1 cellular context compared by ENCODE assay signal in the genomic region with DNA sequence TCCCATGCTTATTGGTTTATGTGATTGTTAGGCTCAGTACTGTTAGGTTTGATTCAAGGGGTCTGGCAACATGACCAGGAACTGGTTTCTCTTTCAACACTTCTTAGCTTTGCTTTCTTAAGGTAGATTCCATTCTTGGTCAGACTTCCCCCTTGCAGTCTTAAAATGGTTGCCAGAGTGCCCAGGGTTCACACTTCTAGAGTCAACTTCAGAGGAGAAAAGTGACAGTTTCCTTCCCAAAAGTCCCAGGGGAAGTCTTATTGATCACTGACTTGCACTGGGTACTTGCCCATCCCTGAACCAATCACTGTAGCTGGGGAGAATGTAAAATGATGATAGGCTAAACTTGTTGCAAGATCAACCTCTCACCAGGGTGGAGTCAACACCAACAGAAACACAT.
TF ChIP-seq lines count a peak whose summit lies in the region.

No MANE protein-coding gene starts in this region.

TF ChIP-seq in GM12878, 131 proteins besides CTCF, POLR2A, EP300 and RAD21 (continued from another document and continues in another):
- TF ChIP-seq, protein P1, sequence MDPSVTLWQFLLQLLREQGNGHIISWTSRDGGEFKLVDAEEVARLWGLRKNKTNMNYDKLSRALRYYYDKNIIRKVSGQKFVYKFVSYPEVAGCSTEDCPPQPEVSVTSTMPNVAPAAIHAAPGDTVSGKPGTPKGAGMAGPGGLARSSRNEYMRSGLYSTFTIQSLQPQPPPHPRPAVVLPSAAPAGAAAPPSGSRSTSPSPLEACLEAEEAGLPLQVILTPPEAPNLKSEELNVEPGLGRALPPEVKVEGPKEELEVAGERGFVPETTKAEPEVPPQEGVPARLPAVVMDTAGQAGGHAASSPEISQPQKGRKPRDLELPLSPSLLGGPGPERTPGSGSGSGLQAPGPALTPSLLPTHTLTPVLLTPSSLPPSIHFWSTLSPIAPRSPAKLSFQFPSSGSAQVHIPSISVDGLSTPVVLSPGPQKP (IDR thresholded peaks at IDR 0.05; ENCODE audit: low read depth, low read length), result no peak
- TF ChIP-seq ZNF622 (IDR thresholded peaks at IDR 0.05), result no peak
- TF ChIP-seq ZNF274 (IDR thresholded peaks at IDR 0.05; ENCODE audit: insufficient read depth, insufficient read length), result no peak
- no peak for TF ChIP-seq TCF12 (IDR thresholded peaks at IDR 0.05; ENCODE audit: low read depth, low read length)
- TF ChIP-seq, protein P2, sequence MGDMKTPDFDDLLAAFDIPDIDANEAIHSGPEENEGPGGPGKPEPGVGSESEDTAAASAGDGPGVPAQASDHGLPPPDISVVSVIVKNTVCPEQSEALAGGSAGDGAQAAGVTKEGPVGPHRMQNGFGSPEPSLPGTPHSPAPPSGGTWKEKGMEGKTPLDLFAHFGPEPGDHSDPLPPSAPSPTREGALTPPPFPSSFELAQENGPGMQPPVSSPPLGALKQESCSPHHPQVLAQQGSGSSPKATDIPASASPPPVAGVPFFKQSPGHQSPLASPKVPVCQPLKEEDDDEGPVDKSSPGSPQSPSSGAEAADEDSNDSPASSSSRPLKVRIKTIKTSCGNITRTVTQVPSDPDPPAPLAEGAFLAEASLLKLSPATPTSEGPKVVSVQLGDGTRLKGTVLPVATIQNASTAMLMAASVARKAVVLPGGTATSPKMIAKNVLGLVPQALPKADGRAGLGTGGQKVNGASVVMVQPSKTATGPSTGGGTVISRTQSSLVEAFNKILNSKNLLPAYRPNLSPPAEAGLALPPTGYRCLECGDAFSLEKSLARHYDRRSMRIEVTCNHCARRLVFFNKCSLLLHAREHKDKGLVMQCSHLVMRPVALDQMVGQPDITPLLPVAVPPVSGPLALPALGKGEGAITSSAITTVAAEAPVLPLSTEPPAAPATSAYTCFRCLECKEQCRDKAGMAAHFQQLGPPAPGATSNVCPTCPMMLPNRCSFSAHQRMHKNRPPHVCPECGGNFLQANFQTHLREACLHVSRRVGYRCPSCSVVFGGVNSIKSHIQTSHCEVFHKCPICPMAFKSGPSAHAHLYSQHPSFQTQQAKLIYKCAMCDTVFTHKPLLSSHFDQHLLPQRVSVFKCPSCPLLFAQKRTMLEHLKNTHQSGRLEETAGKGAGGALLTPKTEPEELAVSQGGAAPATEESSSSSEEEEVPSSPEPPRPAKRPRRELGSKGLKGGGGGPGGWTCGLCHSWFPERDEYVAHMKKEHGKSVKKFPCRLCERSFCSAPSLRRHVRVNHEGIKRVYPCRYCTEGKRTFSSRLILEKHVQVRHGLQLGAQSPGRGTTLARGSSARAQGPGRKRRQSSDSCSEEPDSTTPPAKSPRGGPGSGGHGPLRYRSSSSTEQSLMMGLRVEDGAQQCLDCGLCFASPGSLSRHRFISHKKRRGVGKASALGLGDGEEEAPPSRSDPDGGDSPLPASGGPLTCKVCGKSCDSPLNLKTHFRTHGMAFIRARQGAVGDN (IDR thresholded peaks at IDR 0.05), result no peak
- TF ChIP-seq RELA (IDR thresholded peaks at IDR 0.05; ENCODE audit: borderline replicate concordance, partially characterized antibody), result no peak
- TF ChIP-seq TCF3 (IDR thresholded peaks at IDR 0.05; ENCODE audit: borderline replicate concordance, insufficient read depth, low read depth, low read length), result no peak
- TF ChIP-seq, protein P3, sequence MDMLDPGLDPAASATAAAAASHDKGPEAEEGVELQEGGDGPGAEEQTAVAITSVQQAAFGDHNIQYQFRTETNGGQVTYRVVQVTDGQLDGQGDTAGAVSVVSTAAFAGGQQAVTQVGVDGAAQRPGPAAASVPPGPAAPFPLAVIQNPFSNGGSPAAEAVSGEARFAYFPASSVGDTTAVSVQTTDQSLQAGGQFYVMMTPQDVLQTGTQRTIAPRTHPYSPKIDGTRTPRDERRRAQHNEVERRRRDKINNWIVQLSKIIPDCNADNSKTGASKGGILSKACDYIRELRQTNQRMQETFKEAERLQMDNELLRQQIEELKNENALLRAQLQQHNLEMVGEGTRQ (IDR thresholded peaks at IDR 0.05; ENCODE audit: borderline replicate concordance, low read depth, low read length), result no peak
- no peak for TF ChIP-seq RBBP5 (conservative IDR thresholded peaks at IDR 0.05)
- no peak for TF ChIP-seq SPI1 (IDR thresholded peaks at IDR 0.05; ENCODE audit: borderline replicate concordance, insufficient read depth, low read depth, low read length)
- no peak for TF ChIP-seq PML (IDR thresholded peaks at IDR 0.05; ENCODE audit: low read length)
- no peak for TF ChIP-seq NR2F1 (conservative IDR thresholded peaks at IDR 0.05)
- TF ChIP-seq, protein P4, sequence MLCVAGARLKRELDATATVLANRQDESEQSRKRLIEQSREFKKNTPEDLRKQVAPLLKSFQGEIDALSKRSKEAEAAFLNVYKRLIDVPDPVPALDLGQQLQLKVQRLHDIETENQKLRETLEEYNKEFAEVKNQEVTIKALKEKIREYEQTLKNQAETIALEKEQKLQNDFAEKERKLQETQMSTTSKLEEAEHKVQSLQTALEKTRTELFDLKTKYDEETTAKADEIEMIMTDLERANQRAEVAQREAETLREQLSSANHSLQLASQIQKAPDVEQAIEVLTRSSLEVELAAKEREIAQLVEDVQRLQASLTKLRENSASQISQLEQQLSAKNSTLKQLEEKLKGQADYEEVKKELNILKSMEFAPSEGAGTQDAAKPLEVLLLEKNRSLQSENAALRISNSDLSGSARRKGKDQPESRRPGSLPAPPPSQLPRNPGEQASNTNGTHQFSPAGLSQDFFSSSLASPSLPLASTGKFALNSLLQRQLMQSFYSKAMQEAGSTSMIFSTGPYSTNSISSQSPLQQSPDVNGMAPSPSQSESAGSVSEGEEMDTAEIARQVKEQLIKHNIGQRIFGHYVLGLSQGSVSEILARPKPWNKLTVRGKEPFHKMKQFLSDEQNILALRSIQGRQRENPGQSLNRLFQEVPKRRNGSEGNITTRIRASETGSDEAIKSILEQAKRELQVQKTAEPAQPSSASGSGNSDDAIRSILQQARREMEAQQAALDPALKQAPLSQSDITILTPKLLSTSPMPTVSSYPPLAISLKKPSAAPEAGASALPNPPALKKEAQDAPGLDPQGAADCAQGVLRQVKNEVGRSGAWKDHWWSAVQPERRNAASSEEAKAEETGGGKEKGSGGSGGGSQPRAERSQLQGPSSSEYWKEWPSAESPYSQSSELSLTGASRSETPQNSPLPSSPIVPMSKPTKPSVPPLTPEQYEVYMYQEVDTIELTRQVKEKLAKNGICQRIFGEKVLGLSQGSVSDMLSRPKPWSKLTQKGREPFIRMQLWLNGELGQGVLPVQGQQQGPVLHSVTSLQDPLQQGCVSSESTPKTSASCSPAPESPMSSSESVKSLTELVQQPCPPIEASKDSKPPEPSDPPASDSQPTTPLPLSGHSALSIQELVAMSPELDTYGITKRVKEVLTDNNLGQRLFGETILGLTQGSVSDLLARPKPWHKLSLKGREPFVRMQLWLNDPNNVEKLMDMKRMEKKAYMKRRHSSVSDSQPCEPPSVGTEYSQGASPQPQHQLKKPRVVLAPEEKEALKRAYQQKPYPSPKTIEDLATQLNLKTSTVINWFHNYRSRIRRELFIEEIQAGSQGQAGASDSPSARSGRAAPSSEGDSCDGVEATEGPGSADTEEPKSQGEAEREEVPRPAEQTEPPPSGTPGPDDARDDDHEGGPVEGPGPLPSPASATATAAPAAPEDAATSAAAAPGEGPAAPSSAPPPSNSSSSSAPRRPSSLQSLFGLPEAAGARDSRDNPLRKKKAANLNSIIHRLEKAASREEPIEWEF (IDR thresholded peaks at IDR 0.05; ENCODE audit: insufficient replicate concordance, low read depth, low read length), result peak; percentile 77
- no peak for TF ChIP-seq ZNF207 (IDR thresholded peaks at IDR 0.05; ENCODE audit: borderline replicate concordance)
- TF ChIP-seq WRNIP1 (IDR thresholded peaks at IDR 0.05; ENCODE audit: borderline replicate concordance, low read depth, low read length), result no peak
- TF ChIP-seq IRF4 (IDR thresholded peaks at IDR 0.05; ENCODE audit: low read depth, low read length), result no peak
- TF ChIP-seq, protein P5, sequence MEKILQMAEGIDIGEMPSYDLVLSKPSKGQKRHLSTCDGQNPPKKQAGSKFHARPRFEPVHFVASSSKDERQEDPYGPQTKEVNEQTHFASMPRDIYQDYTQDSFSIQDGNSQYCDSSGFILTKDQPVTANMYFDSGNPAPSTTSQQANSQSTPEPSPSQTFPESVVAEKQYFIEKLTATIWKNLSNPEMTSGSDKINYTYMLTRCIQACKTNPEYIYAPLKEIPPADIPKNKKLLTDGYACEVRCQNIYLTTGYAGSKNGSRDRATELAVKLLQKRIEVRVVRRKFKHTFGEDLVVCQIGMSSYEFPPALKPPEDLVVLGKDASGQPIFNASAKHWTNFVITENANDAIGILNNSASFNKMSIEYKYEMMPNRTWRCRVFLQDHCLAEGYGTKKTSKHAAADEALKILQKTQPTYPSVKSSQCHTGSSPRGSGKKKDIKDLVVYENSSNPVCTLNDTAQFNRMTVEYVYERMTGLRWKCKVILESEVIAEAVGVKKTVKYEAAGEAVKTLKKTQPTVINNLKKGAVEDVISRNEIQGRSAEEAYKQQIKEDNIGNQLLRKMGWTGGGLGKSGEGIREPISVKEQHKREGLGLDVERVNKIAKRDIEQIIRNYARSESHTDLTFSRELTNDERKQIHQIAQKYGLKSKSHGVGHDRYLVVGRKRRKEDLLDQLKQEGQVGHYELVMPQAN (conservative IDR thresholded peaks at IDR 0.05), result no peak
- TF ChIP-seq, protein P6, sequence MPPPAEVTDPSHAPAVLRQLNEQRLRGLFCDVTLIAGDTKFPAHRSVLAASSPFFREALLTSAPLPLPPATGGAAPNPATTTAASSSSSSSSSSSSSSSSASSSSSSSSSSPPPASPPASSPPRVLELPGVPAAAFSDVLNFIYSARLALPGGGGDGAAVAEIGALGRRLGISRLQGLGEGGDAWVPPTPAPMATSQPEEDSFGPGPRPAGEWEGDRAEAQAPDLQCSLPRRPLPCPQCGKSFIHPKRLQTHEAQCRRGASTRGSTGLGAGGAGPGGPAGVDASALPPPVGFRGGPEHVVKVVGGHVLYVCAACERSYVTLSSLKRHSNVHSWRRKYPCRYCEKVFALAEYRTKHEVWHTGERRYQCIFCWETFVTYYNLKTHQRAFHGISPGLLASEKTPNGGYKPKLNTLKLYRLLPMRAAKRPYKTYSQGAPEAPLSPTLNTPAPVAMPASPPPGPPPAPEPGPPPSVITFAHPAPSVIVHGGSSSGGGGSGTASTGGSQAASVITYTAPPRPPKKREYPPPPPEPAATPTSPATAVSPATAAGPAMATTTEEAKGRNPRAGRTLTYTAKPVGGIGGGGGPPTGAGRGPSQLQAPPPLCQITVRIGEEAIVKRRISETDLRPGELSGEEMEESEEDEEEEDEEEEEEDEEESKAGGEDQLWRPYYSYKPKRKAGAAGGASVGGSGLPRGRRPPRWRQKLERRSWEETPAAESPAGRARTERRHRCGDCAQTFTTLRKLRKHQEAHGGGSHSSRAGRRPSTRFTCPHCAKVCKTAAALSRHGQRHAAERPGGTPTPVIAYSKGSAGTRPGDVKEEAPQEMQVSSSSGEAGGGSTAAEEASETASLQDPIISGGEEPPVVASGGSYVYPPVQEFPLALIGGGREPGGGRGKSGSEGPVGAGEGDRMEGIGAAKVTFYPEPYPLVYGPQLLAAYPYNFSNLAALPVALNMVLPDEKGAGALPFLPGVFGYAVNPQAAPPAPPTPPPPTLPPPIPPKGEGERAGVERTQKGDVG (CRISPR knock-in tag; IDR thresholded peaks at IDR 0.05), result no peak
- TF ChIP-seq CHD4 (IDR thresholded peaks at IDR 0.05), result no peak
- no peak for TF ChIP-seq MTA3 (IDR thresholded peaks at IDR 0.05; ENCODE audit: borderline replicate concordance, low read length)
- TF ChIP-seq, protein P7, sequence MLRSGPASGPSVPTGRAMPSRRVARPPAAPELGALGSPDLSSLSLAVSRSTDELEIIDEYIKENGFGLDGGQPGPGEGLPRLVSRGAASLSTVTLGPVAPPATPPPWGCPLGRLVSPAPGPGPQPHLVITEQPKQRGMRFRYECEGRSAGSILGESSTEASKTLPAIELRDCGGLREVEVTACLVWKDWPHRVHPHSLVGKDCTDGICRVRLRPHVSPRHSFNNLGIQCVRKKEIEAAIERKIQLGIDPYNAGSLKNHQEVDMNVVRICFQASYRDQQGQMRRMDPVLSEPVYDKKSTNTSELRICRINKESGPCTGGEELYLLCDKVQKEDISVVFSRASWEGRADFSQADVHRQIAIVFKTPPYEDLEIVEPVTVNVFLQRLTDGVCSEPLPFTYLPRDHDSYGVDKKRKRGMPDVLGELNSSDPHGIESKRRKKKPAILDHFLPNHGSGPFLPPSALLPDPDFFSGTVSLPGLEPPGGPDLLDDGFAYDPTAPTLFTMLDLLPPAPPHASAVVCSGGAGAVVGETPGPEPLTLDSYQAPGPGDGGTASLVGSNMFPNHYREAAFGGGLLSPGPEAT (IDR thresholded peaks at IDR 0.05; ENCODE audit: low read depth), result no peak
- peak; percentile 33; the same call in 1 of the 2 replicates for TF ChIP-seq JUNB (IDR thresholded peaks at IDR 0.05)
- no peak for TF ChIP-seq CREM (IDR thresholded peaks at IDR 0.05; ENCODE audit: low read depth)
- TF ChIP-seq NRF1 (conservative IDR thresholded peaks at IDR 0.05; ENCODE audit: low read depth, low read length), result no peak
- no peak for TF ChIP-seq SMC3 (IDR thresholded peaks at IDR 0.05; ENCODE audit: borderline replicate concordance, low read length)
- TF ChIP-seq, protein P8, sequence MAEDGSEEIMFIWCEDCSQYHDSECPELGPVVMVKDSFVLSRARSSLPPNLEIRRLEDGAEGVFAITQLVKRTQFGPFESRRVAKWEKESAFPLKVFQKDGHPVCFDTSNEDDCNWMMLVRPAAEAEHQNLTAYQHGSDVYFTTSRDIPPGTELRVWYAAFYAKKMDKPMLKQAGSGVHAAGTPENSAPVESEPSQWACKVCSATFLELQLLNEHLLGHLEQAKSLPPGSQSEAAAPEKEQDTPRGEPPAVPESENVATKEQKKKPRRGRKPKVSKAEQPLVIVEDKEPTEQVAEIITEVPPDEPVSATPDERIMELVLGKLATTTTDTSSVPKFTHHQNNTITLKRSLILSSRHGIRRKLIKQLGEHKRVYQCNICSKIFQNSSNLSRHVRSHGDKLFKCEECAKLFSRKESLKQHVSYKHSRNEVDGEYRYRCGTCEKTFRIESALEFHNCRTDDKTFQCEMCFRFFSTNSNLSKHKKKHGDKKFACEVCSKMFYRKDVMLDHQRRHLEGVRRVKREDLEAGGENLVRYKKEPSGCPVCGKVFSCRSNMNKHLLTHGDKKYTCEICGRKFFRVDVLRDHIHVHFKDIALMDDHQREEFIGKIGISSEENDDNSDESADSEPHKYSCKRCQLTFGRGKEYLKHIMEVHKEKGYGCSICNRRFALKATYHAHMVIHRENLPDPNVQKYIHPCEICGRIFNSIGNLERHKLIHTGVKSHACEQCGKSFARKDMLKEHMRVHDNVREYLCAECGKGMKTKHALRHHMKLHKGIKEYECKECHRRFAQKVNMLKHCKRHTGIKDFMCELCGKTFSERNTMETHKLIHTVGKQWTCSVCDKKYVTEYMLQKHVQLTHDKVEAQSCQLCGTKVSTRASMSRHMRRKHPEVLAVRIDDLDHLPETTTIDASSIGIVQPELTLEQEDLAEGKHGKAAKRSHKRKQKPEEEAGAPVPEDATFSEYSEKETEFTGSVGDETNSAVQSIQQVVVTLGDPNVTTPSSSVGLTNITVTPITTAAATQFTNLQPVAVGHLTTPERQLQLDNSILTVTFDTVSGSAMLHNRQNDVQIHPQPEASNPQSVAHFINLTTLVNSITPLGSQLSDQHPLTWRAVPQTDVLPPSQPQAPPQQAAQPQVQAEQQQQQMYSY (CRISPR knock-in tag; IDR thresholded peaks at IDR 0.05), result no peak
- no peak for TF ChIP-seq SUPT20H (IDR thresholded peaks at IDR 0.05; ENCODE audit: borderline replicate concordance, control insufficient read depth, low read depth, low read length)
- no peak for TF ChIP-seq ZNF217 (IDR thresholded peaks at IDR 0.05)
- no peak for TF ChIP-seq CHD1 (IDR thresholded peaks at IDR 0.05; ENCODE audit: low read depth, low read length)
